ENCODE assay signal across 18 cellular contexts in genomic region chr3:59580499-59580898, GRCh38.
"Had no signal": no experiment of that assay in that cellular context is flagged by ENCODE, and none has a peak within 500 bp of the region (broad histone marks: within the 10 kb centered on the region; RNA-seq: fewer than 3 reads in every experiment).

No MANE protein-coding gene starts in this region.

- H3K9me3 ChIP-seq: breast epithelium had no signal

- H3K36me3 ChIP-seq: breast epithelium had no signal

- H3K4me3 Mint-ChIP-seq: activated CD4-positive, alpha-beta memory T cell treated with anti-CD3 and anti-CD28 coated beads, Interleukin-2, amount 10 ng/mL, durations not matched to agents 7 days and 5 days; activated naive CD8-positive, alpha-beta T cell treated with anti-CD3 and anti-CD28 coated beads, Interleukin-2, amount 10 ng/mL, durations not matched to agents 7 days and 5 days; T-helper 1 cell treated with Interleukin-12 subunit alpha and Interleukin-12 subunit beta and Interleukin-4 antibody, amounts not matched to agents 30 μg/mL and 1 μg/mL, for 36 hours had no signal

- H3K27ac Mint-ChIP-seq: activated CD4-positive, alpha-beta memory T cell treated with anti-CD3 and anti-CD28 coated beads, Interleukin-2, amount 10 ng/mL, durations not matched to agents 7 days and 5 days; activated naive CD8-positive, alpha-beta T cell treated with anti-CD3 and anti-CD28 coated beads, Interleukin-2, amount 10 ng/mL, durations not matched to agents 7 days and 5 days; T-helper 1 cell treated with Interleukin-12 subunit alpha and Interleukin-12 subunit beta and Interleukin-4 antibody, amounts not matched to agents 30 μg/mL and 1 μg/mL, for 36 hours had no signal

- H3K4me1 ChIP-seq: breast epithelium had no signal

- H3K27ac ChIP-seq: breast epithelium, coronary artery had no signal

- H3K27me3 Mint-ChIP-seq: activated CD4-positive, alpha-beta memory T cell treated with anti-CD3 and anti-CD28 coated beads, Interleukin-2, amount 10 ng/mL, durations not matched to agents 7 days and 5 days; activated naive CD8-positive, alpha-beta T cell treated with anti-CD3 and anti-CD28 coated beads, Interleukin-2, amount 10 ng/mL, durations not matched to agents 7 days and 5 days had no signal

- H3K4me3 ChIP-seq: breast epithelium, coronary artery had no signal

- H3K9me3 Mint-ChIP-seq: activated CD4-positive, alpha-beta memory T cell treated with anti-CD3 and anti-CD28 coated beads, Interleukin-2, amount 10 ng/mL, durations not matched to agents 7 days and 5 days had no signal

- H3K36me3 Mint-ChIP-seq: activated naive CD8-positive, alpha-beta T cell treated with anti-CD3 and anti-CD28 coated beads, Interleukin-2, amount 10 ng/mL, durations not matched to agents 7 days and 5 days had no signal

- DNase-seq: activated CD4-positive, alpha-beta memory T cell treated with anti-CD3 and anti-CD28 coated beads, Interleukin-2, amount 10 ng/mL, durations not matched to agents 7 days and 5 days; activated CD4-positive, alpha-beta T cell treated with anti-CD3 and anti-CD28 coated beads, Interleukin-2, amount 50 U/mL, for 1 hour; activated naive CD8-positive, alpha-beta T cell treated with anti-CD3 and anti-CD28 coated beads, Interleukin-2, amount 10 ng/mL, durations not matched to agents 7 days and 5 days; activated T-cell treated with anti-CD3 and anti-CD28 coated beads for 4 hours; aorta; caudate nucleus; NCI-H1092; NCI-H1417; NCI-H1694; NCI-H2029; NCI-H345; NCI-H510A; NCI-H526 treated with DMSO at 0.1 percent for 48 hours; NK-92 treated with Interleukin-12 subunit alpha and Interleukin-12 subunit beta, amount 100 ng/mL, for 24 hours; SHP77 treated with DMSO at 0.1 percent for 48 hours had no signal

- H3K27me3 ChIP-seq: breast epithelium had no signal
